In genomic region chr11:108498046-108498815, GRCh38 we compare ENCODE assay signal across 8 cellular contexts. TPM values are rescaled to one million over a fixed set of nuclear protein-coding genes. Genes with fewer than 3 reads are reported as not detected.
A peak's percentile ranks its signal among the peaks of the same experiment; 100 is the strongest.
DNase-seq lines count a peak whose midpoint lies in the region; ATAC-seq, FAIRE-seq and TF ChIP-seq lines count a peak whose summit lies in the region.

POGLUT3 (minus strand) TSS chr11:108498384; CDS start chr11:108498366, 18 bp downstream.

- POLR2A ChIA-PET in A549 (lab: Yijun Ruan, JAX) = interaction anchor here (1.7 kb wide), 1 partner anchor 167 kb away, joined by 4 read pairs; the partner anchor contains the start of gene DDX10
- POLR2A ChIA-PET in activated CD4-positive, alpha-beta T cell treated with anti-CD3 and anti-CD28 coated beads, Interleukin-2, amount 10 ng/mL, durations not matched to agents 7 days and 5 days (lab: Charles Lee) = interaction anchor here (0.6 kb wide), 1 partner anchor 18 kb away, joined by 3 read pairs; no protein-coding TSS in a partner anchor

- TF ChIP-seq CTCF in A549 (IDR thresholded peaks at IDR 0.05) = no peak
- no peak for TF ChIP-seq CTCF in left lung (IDR thresholded peaks at IDR 0.05)

- no peaks in the 10 kb centered on the region for H3K9me3 Mint-ChIP-seq in activated CD4-positive, alpha-beta T cell treated with anti-CD3 and anti-CD28 coated beads, Interleukin-2, amount 10 ng/mL, durations not matched to agents 7 days and 5 days

- H3K9me3 ChIP-seq in A549 (no peaks in the 10 kb centered on the region), left lung (no peaks in the 10 kb centered on the region)

- H3K36me3 Mint-ChIP-seq in activated CD4-positive, alpha-beta T cell treated with anti-CD3 and anti-CD28 coated beads, Interleukin-2, amount 10 ng/mL, durations not matched to agents 7 days and 5 days (ENCODE audit: low read depth) = peaks cover 16% of the 10 kb centered on the region

- peak within 1 kb of the TSS; percentile 97 for H3K4me3 Mint-ChIP-seq in activated CD4-positive, alpha-beta T cell treated with anti-CD3 and anti-CD28 coated beads, Interleukin-2, amount 10 ng/mL, durations not matched to agents 7 days and 5 days

- H3K36me3 ChIP-seq in left lung = no peaks in the 10 kb centered on the region

- peak; percentile 29; the same call in 1 of the 2 replicates for TF ChIP-seq POLR2A in A549 (IDR thresholded peaks at IDR 0.05; ENCODE audit: low read length)

- H3K4me1 ChIP-seq in A549 (no peaks in the 10 kb centered on the region), left lung (peaks cover 0 to 13% of the 10 kb centered on the region in 2 donors)

- ATAC-seq in A549 (peak; percentile 80 to 82), GM18519 (IDR thresholded peaks at IDR 0.05; ENCODE audit: low FRiP score, unreplicated experiment) (peak; percentile 39), HG02981 (IDR thresholded peaks at IDR 0.05; ENCODE audit: unreplicated experiment) (peak; percentile 55), left lung (peak; percentile 74)

- peak within 1 kb of the TSS; percentile 88 to 95 for H3K27ac ChIP-seq in A549
- peak within 1 kb of the TSS; percentile 96 to 98 for H3K27ac ChIP-seq in left lung

- no peaks in the 10 kb centered on the region for H3K27me3 Mint-ChIP-seq in activated CD4-positive, alpha-beta T cell treated with anti-CD3 and anti-CD28 coated beads, Interleukin-2, amount 10 ng/mL, durations not matched to agents 7 days and 5 days

- no peak for FAIRE-seq in A549 (lab: Jason Lieb, UNC)

- peaks cover 34% of the 10 kb centered on the region for H3K4me1 Mint-ChIP-seq in activated CD4-positive, alpha-beta T cell treated with anti-CD3 and anti-CD28 coated beads, Interleukin-2, amount 10 ng/mL, durations not matched to agents 7 days and 5 days

- peak within 1 kb of the TSS; percentile 100 for H3K27ac Mint-ChIP-seq in activated CD4-positive, alpha-beta T cell treated with anti-CD3 and anti-CD28 coated beads, Interleukin-2, amount 10 ng/mL, durations not matched to agents 7 days and 5 days

- CTCF ChIA-PET in A549 (lab: Yijun Ruan, JAX) = interaction anchor here (0.5 to 0.8 kb wide), 2 partner anchors 96 to 147 kb away, joined by 4 read pairs; no protein-coding TSS in a partner anchor
- CTCF ChIA-PET in activated CD4-positive, alpha-beta T cell treated with anti-CD3 and anti-CD28 coated beads, Interleukin-2, amount 10 ng/mL, durations not matched to agents 7 days and 5 days (lab: Charles Lee) = interaction anchor here (1.7 kb wide), 1 partner anchor 8 kb away, joined by 3 read pairs; no protein-coding TSS in a partner anchor

- intact Hi-C loops in left lung (cut with DNase I) = no loop called here

- DNase-seq in A549 (ENCODE audit: low read depth in 1 of 2, low spot score in 1 of 2) = peak; percentile 29 to 35
- DNase-seq in NCI-H345 (lab: John Stamatoyannopoulos, UW) = peak; percentile 70
- peak; percentile 55 for DNase-seq in activated CD4-positive, alpha-beta T cell treated with anti-CD3 and anti-CD28 coated beads, Interleukin-2, amount 10 ng/mL, durations not matched to agents 7 days and 5 days
- peak; percentile 62 for DNase-seq in dermis blood vessel endothelial cell
- peak; percentile 61 to 92 for DNase-seq in left lung
- DNase-seq in stimulated activated CD4-positive, alpha-beta T cell treated with anti-CD3 and anti-CD28 coated beads, Interleukin-2, amount 100 ng/mL, for 24 hours = peak; percentile 36 to 59

- TF ChIP-seq EP300 in A549 (IDR thresholded peaks at IDR 0.05) = no peak

- no peaks in the 10 kb centered on the region for H3K27me3 ChIP-seq in left lung

- WGBS in A549 (ENCODE audit: missing lambda C conversion rate) = 3% methylated on average over 29 of the region's 84 CpGs

- TF ChIP-seq RAD21 in A549 (conservative IDR thresholded peaks at IDR 0.05 in 1 of 2, IDR thresholded peaks at IDR 0.05 in 1 of 2) = no peak

- H3K4me3 ChIP-seq in A549 = peak within 1 kb of the TSS; percentile 75
- H3K4me3 ChIP-seq in left lung = peak within 1 kb of the TSS; percentile 62 to 63

- H3K4me2 ChIP-seq in A549 = peak within 1 kb of the TSS; percentile 76

TF ChIP-seq in A549, 52 proteins besides CTCF, POLR2A, EP300 and RAD21:
- TF ChIP-seq MAX (IDR thresholded peaks at IDR 0.05) (peak; percentile 50; the same call in 1 of the 2 replicates), TP53 (CRISPR knock-in tag; IDR thresholded peaks at IDR 0.05) (peak; percentile 38; the same call in 1 of the 2 replicates), E2F6 (IDR thresholded peaks at IDR 0.05; ENCODE audit: borderline replicate concordance, low read depth) (peak; percentile 88), JUN (IDR thresholded peaks at IDR 0.05) (peak in 1 of 2 experiments; percentile 22; a peak in 1 of 5 replicates), ELK1 (IDR thresholded peaks at IDR 0.05; ENCODE audit: low read depth, low read length) (no peak), MAFK (IDR thresholded peaks at IDR 0.05; ENCODE audit: partially characterized antibody) (no peak), FOSL2 (IDR thresholded peaks at IDR 0.05) (no peak), FOSL2 (CRISPR knock-in tag; IDR thresholded peaks at IDR 0.05) (no peak), PBX3 (IDR thresholded peaks at IDR 0.05) (no peak), PHF8 (IDR thresholded peaks at IDR 0.05; ENCODE audit: borderline replicate concordance, low read depth) (0 out of 2 replicates have a peak, but pooled peaks have one; percentile 13)

RNA-seq across cellular contexts. Expression of gene POGLUT3, which starts in this region (rescaled TPM):
- polyA plus RNA-seq in A549 (2011; rRNA removed) = 19.4 and 22.6 TPM in 2 replicates
- polyA plus RNA-seq in A549 (2012; cell fraction: cytosol; rRNA removed) = 4.6 and 5.7 TPM in 2 replicates
- polyA plus RNA-seq in A549 (2012; cell fraction: nucleus; rRNA removed) = 1.5 and 2.5 TPM in 2 replicates
- 13.0 to 15.3 TPM (median 13.1 TPM) in 3 replicates for polyA plus RNA-seq in A549 (2017; fragmentation: RNase III; extraction: RNeasy Plus Mini Kit Qiagen cat#74134 plus additional on column Dnase treatment)
- polyA minus RNA-seq in A549 (2011; rRNA and poly(A)+ RNA removed) = 7.9 and 8.5 TPM in 2 replicates
- total RNA-seq in activated CD4-positive, alpha-beta T cell treated with anti-CD3 and anti-CD28 coated beads, Interleukin-2, amount 10 ng/mL, durations not matched to agents 7 days and 5 days = 10 to 100 TPM; 17.4 to 18.5 TPM
- 8.5 and 37.2 TPM in 2 replicates for total RNA-seq in dermis blood vessel endothelial cell
- 10 to 100 TPM; 27.4 to 38.0 TPM for total RNA-seq in left lung

Comparison
In these comparisons a context has a peak if more than half of its experiments do, and no peak if none do; other contexts are left out.
1. Peak in every context shown above with its lines: DNase-seq, ATAC-seq, H3K4me3 ChIP-seq and H3K27ac ChIP-seq.